ENCODE assay signal across 1 cellular context in the genomic region with DNA sequence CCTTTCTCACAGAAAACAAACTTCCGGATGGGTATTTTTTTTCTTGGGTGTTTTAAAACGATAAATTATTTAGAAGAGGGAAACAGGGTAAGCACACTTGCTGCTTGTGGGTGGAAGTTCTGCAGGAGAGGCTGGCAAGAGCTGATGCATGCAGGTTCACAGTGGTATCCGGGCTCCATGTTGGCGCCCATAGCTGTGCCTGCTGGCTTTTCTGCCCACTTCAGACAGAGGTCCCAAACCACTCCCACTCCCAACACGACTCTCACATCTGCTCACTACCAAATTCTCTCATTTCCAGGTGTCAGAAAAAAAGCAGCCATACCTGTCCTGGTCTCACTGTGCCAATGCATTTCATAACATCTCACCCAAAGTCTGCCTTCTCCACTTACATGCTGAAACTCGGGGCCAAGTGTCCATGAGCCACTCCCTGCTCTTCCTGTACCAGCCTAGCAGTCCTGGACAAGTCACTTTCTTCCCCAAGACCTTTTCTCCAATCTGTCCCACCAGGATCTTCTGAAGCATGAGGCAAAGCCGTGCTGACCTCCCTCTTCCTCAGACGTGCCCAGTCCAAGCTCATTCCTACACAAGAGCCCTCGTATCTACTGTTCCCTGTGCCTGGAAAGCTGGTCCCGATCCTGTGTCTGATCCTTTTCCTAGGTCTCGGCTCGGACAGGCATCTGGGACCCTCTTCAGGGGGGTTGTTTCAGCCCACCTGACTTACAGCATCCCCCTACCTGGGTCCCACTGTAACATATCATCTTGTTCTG.
TF ChIP-seq lines count a peak whose summit lies in the region.

No MANE protein-coding gene starts in this region.

TF ChIP-seq in A549, 52 proteins besides CTCF, POLR2A, EP300 and RAD21:
- TF ChIP-seq, protein P1, sequence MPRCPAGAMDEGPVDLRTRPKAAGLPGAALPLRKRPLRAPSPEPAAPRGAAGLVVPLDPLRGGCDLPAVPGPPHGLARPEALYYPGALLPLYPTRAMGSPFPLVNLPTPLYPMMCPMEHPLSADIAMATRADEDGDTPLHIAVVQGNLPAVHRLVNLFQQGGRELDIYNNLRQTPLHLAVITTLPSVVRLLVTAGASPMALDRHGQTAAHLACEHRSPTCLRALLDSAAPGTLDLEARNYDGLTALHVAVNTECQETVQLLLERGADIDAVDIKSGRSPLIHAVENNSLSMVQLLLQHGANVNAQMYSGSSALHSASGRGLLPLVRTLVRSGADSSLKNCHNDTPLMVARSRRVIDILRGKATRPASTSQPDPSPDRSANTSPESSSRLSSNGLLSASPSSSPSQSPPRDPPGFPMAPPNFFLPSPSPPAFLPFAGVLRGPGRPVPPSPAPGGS (IDR thresholded peaks at IDR 0.05), result no peak
- TF ChIP-seq KDM1A (IDR thresholded peaks at IDR 0.05; ENCODE audit: low read depth), result no peak
TF ChIP-seq in A549: peak in this region for 0.
